33 cellular contexts compared by ENCODE assay signal in the genomic region with DNA sequence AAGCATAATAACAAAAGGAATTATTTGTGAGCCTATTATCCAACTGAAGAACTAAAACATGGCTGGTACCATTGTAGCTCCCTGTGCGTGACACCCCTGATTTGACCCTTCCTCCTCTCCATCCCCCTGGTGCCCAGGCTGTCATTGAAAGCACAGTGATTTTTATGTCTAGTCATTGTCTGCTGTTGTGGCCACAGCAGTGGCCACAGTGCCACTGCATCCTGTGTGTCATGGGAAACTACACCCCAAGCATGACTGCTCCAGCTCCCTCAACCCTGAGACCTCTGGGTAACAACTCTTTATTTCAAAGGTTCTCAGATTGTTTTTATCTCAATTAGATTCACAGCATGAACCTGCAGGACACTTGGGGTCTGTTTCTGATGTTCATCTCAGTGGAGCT. TPM values are rescaled to one million over a fixed set of nuclear protein-coding genes. Genes with fewer than 3 reads are reported as not detected.
"Had no signal": no experiment of that assay in that cellular context is flagged by ENCODE, and none has a peak within 500 bp of the region (broad histone marks: within the 10 kb centered on the region; RNA-seq: fewer than 3 reads in every experiment).

No MANE protein-coding gene starts in this region.

- H3K4me3 ChIP-seq: adrenal gland, body of pancreas, breast epithelium, Peyer's patch had no signal

- H3K4me1 Mint-ChIP-seq: activated CD4-positive, alpha-beta T cell treated with anti-CD3 and anti-CD28 coated beads, Interleukin-2, amount 10 ng/mL, durations not matched to agents 24 days and 14 days had no signal

- H3K4me1 ChIP-seq: adrenal gland, body of pancreas, breast epithelium, Peyer's patch had no signal

- DNase-seq: activated CD4-positive, alpha-beta T cell treated with anti-CD3 and anti-CD28 coated beads, Interleukin-2, amount 10 ng/mL, durations not matched to agents 24 days and 14 days; activated CD4-positive, alpha-beta T cell treated with anti-CD3 and anti-CD28 coated beads, Interleukin-2, amount 50 U/mL, for 4 hours; activated gamma-delta T cell treated with Interleukin-2 at 50 U/mL for 16 hours; activated naive CD4-positive, alpha-beta T cell treated with anti-CD3 and anti-CD28 coated beads for 36 hours; activated T-cell treated with anti-CD3 and anti-CD28 coated beads, Interleukin-2, amount 50 U/mL, for 1 hour; activated T-cell treated with anti-CD3 and anti-CD28 coated beads, Interleukin-2, amount 50 U/mL, for 72 hours; adrenal gland; body of pancreas; Karpas-422; NCI-H1105; NCI-H1436 treated with DMSO at 0.1 percent for 48 hours; NCI-H1694 treated with DMSO at 0.1 percent for 48 hours; NCI-H2029 treated with DMSO at 0.1 percent for 48 hours; NCI-H2107; NCI-H2171; NCI-H510A; NCI-H526; NCI-H748 treated with DMSO at 0.1 percent for 48 hours; NK-92 treated with Interleukin-12 subunit alpha and Interleukin-12 subunit beta, amount 100 ng/mL, for 24 hours; PC-3; Peyer's patch; RPMI8226; SIG-M5; SW 1271 had no signal

- H3K4me3 Mint-ChIP-seq: activated CD4-positive, alpha-beta T cell treated with anti-CD3 and anti-CD28 coated beads, Interleukin-2, amount 10 ng/mL, durations not matched to agents 24 days and 14 days; activated naive CD4-positive, alpha-beta T cell treated with anti-CD3 and anti-CD28 coated beads for 36 hours; activated T-cell treated with anti-CD3 and anti-CD28 coated beads, Interleukin-2, amount 50 U/mL, for 72 hours; T-helper 2 cell treated with Interferon-gamma antibody and Interleukin-4, amounts not matched to agents 5 μg/mL and 100 μg/mL, for 36 hours had no signal

- H3K27me3 ChIP-seq: adrenal gland, body of pancreas, breast epithelium, Peyer's patch had no signal

- FAIRE-seq: astrocyte, TTC549 had no signal

- H3K27ac ChIP-seq: adrenal gland, body of pancreas, breast epithelium, Peyer's patch had no signal

- H3K27ac Mint-ChIP-seq: activated CD4-positive, alpha-beta T cell treated with anti-CD3 and anti-CD28 coated beads, Interleukin-2, amount 10 ng/mL, durations not matched to agents 24 days and 14 days; activated naive CD4-positive, alpha-beta T cell treated with anti-CD3 and anti-CD28 coated beads for 36 hours; activated naive CD4-positive, alpha-beta T cell treated with anti-CD3 and anti-CD28 coated beads, Interleukin-2, amount 50 U/mL, for 72 hours; activated T-cell treated with anti-CD3 and anti-CD28 coated beads, Interleukin-2, amount 50 U/mL, for 72 hours; T-helper 2 cell treated with Interferon-gamma antibody and Interleukin-4, amounts not matched to agents 5 μg/mL and 100 μg/mL, for 36 hours had no signal

- ATAC-seq: activated naive CD4-positive, alpha-beta T cell treated with anti-CD3 and anti-CD28 coated beads, Interleukin-2, amount 50 U/mL, for 72 hours; body of pancreas; PC-3 had no signal

- H3K36me3 ChIP-seq: adrenal gland, breast epithelium, Peyer's patch had no signal

- H3K9me3 ChIP-seq: adrenal gland, body of pancreas had no signal

RNA-seq across cellular contexts. Expression of a gene that starts 52.1 kb away (rescaled TPM):
- total RNA-seq: activated CD4-positive, alpha-beta T cell treated with anti-CD3 and anti-CD28 coated beads, Interleukin-2, amount 10 ng/mL, durations not matched to agents 24 days and 14 days; activated CD8-positive, alpha-beta memory T cell treated with anti-CD3 and anti-CD28 coated beads for 36 hours; activated naive CD4-positive, alpha-beta T cell treated with anti-CD3 and anti-CD28 coated beads for 36 hours; activated naive CD4-positive, alpha-beta T cell treated with anti-CD3 and anti-CD28 coated beads, Interleukin-2, amount 50 U/mL, for 72 hours; activated T-cell treated with anti-CD3 and anti-CD28 coated beads, Interleukin-2, amount 50 U/mL, for 72 hours; adrenal gland; astrocyte; body of pancreas; breast epithelium; cardiac septum; MCF 10A; PC-3; Peyer's patch; T-helper 1 cell treated with Interleukin-12 subunit alpha and Interleukin-12 subunit beta and Interleukin-4 antibody, amounts not matched to agents 30 ng/mL and 1 ng/mL, for 36 hours had no signal
- polyA plus RNA-seq: adrenal gland had no signal
